ENCODE assay signal across 31 cellular contexts in the genomic region with DNA sequence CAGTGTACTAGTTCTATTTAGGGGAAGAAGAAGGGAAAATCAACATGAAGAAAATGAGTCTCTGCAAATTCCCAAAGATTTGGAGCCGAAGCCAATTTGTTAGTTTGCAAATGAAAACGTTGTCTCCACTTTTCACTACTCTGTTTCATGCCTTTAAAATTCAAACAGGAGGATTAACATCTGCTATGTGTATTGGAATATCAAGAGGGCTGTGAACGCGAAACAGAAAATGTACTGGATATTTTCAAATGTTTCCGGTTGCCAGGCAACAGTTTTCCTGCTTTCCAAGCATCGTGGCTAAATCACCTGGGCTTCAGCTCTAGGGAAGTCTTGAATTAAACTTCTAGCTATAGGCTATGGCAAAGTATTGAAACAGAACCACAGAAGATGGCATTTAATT.
A peak's percentile ranks its signal among the peaks of the same experiment; 100 is the strongest.
DNase-seq lines count a peak whose midpoint lies in the region; FAIRE-seq and TF ChIP-seq lines count a peak whose summit lies in the region.
"Had no signal": no experiment of that assay in that cellular context is flagged by ENCODE, and none has a peak within 500 bp of the region (broad histone marks: within the 10 kb centered on the region; RNA-seq: fewer than 3 reads in every experiment).

No MANE protein-coding gene starts in this region.

- intact Hi-C loops in posterior vena cava (cut with DNase I), result no loop called here

- no peaks in the 10 kb centered on the region for H3K27me3 ChIP-seq in bronchial epithelial cell (ENCODE audit: control insufficient read depth, insufficient read depth, low read length)
- H3K27me3 ChIP-seq in neural cell (ENCODE audit: insufficient read depth, low read depth, low read length), result no peaks in the 10 kb centered on the region
- H3K27me3 ChIP-seq: BE2C, esophagus squamous epithelium, right lobe of liver, vagina had no signal

- no peak for FAIRE-seq in bronchial epithelial cell (lab: Jason Lieb, UNC)
- FAIRE-seq: A549, HepG2, keratinocyte had no signal

- DNase-seq in NCI-H524 (lab: John Stamatoyannopoulos, UW) (peak; percentile 13 to 62), NCI-H524 treated with DMSO at 0.1 percent for 48 hours (lab: John Stamatoyannopoulos, UW) (no peak), NCI-H2227 (lab: John Stamatoyannopoulos, UW; ENCODE audit: unreplicated experiment) (peak; percentile 55), bronchial epithelial cell (ENCODE audit: low read depth) (peak; percentile 44), activated gamma-delta T cell treated with Interleukin-2 at 50 U/mL for 16 hours (no peak), RKO (ENCODE audit: low spot score) (no peak), posterior vena cava (ENCODE audit: low spot score) (no peak)
- DNase-seq: activated CD4-positive, alpha-beta T cell treated with anti-CD3 and anti-CD28 coated beads for 36 hours; activated CD8-positive, alpha-beta memory T cell treated with anti-CD3 and anti-CD28 coated beads for 24 hours; activated naive CD4-positive, alpha-beta T cell treated with Interleukin-2 at 50 U/mL for 16 hours; activated T-cell treated with anti-CD3 and anti-CD28 coated beads, Interleukin-2, amount 50 U/mL, for 1 hour; BE2C; COR-L47; cortex of kidney; EL; endodermal cell; esophagus squamous epithelium; NCI-H1092 treated with DMSO at 0.1 percent for 48 hours; NCI-H2081 treated with DMSO at 0.1 percent for 48 hours; right lobe of liver; stimulated activated CD4-positive, alpha-beta T cell treated with anti-CD3 and anti-CD28 coated beads, Interleukin-4, amount 100 ng/mL, for 4 hours; stimulated activated naive CD4-positive, alpha-beta T cell; T-helper 2 cell had no signal

- TF ChIP-seq EP300 in neural cell (conservative IDR thresholded peaks at IDR 0.05; ENCODE audit: poor library complexity, severe bottlenecking), result no peak

- no peak overlapping the region for H3K4me3 ChIP-seq in bronchial epithelial cell (ENCODE audit: low read depth, low read length)
- no peak overlapping the region for H3K4me3 ChIP-seq in neural cell (ENCODE audit: low read length)
- H3K4me3 ChIP-seq: A549, esophagus squamous epithelium, right lobe of liver, SK-N-MC, thoracic aorta, vagina had no signal

- no peaks in the 10 kb centered on the region for H3K79me2 ChIP-seq in neural cell (replicated peaks; ENCODE audit: insufficient read depth, low read length)
- H3K79me2 ChIP-seq: parathyroid adenoma had no signal

- H2AFZ ChIP-seq in neural cell (ENCODE audit: low read depth, low read length), result no peak overlapping the region
- H2AFZ ChIP-seq: parathyroid adenoma had no signal

- no peaks in the 10 kb centered on the region for H3K9me2 ChIP-seq in neural cell (ENCODE audit: insufficient read depth, low read length)

- no peaks in the 10 kb centered on the region for H4K20me1 ChIP-seq in neural cell (ENCODE audit: insufficient read depth)

- no peak for TF ChIP-seq CTCF in bronchial epithelial cell (IDR thresholded peaks at IDR 0.05; ENCODE audit: insufficient read depth, low read length, severe bottlenecking)
- no peak for TF ChIP-seq CTCF in neural cell (IDR thresholded peaks at IDR 0.05; ENCODE audit: poor library complexity, severe bottlenecking)

- no peak overlapping the region for H3K27ac ChIP-seq in neural cell (ENCODE audit: low read length)
- H3K27ac ChIP-seq: A549, esophagus squamous epithelium, parathyroid adenoma, right lobe of liver, SK-N-MC, thoracic aorta, vagina had no signal

- TF ChIP-seq RAD21 in neural cell (conservative IDR thresholded peaks at IDR 0.05), result no peak

- H3F3A ChIP-seq in neural cell (ENCODE audit: insufficient read depth, low read length, poor library complexity, severe bottlenecking), result no peaks in the 10 kb centered on the region

- no peaks in the 10 kb centered on the region for H3K9me3 ChIP-seq in neural cell (ENCODE audit: low read length)
- H3K9me3 ChIP-seq: A549, BE2C, esophagus squamous epithelium, right lobe of liver, thoracic aorta, vagina had no signal

- no peaks in the 10 kb centered on the region for H3K36me3 ChIP-seq in bronchial epithelial cell (ENCODE audit: control insufficient read depth, insufficient read depth, low read length)
- H3K36me3 ChIP-seq in neural cell (ENCODE audit: insufficient read depth, low read length), result no peaks in the 10 kb centered on the region
- H3K36me3 ChIP-seq: BE2C, esophagus squamous epithelium, right lobe of liver, thoracic aorta, vagina had no signal

- H3K4me2 ChIP-seq in neural cell (ENCODE audit: low read length), result no peak overlapping the region
- H3K4me2 ChIP-seq: A549 had no signal

- no peak overlapping the region for H3K9ac ChIP-seq in neural cell (ENCODE audit: low read length)
- H3K9ac ChIP-seq: parathyroid adenoma had no signal

TF ChIP-seq in neural cell, 6 proteins besides CTCF, POLR2A, EP300 and RAD21:
- TF ChIP-seq TAF1 (IDR thresholded peaks at IDR 0.05; ENCODE audit: low read depth), result no peak
- TF ChIP-seq, protein P1, sequence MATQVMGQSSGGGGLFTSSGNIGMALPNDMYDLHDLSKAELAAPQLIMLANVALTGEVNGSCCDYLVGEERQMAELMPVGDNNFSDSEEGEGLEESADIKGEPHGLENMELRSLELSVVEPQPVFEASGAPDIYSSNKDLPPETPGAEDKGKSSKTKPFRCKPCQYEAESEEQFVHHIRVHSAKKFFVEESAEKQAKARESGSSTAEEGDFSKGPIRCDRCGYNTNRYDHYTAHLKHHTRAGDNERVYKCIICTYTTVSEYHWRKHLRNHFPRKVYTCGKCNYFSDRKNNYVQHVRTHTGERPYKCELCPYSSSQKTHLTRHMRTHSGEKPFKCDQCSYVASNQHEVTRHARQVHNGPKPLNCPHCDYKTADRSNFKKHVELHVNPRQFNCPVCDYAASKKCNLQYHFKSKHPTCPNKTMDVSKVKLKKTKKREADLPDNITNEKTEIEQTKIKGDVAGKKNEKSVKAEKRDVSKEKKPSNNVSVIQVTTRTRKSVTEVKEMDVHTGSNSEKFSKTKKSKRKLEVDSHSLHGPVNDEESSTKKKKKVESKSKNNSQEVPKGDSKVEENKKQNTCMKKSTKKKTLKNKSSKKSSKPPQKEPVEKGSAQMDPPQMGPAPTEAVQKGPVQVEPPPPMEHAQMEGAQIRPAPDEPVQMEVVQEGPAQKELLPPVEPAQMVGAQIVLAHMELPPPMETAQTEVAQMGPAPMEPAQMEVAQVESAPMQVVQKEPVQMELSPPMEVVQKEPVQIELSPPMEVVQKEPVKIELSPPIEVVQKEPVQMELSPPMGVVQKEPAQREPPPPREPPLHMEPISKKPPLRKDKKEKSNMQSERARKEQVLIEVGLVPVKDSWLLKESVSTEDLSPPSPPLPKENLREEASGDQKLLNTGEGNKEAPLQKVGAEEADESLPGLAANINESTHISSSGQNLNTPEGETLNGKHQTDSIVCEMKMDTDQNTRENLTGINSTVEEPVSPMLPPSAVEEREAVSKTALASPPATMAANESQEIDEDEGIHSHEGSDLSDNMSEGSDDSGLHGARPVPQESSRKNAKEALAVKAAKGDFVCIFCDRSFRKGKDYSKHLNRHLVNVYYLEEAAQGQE (IDR thresholded peaks at IDR 0.05; ENCODE audit: borderline replicate concordance), result peak; percentile 61
TF ChIP-seq in neural cell: peak in this region for 1.

Comparison
In these comparisons a context has a peak if more than half of its experiments do, and no peak if none do; other contexts are left out.
1. DNase-seq: peak in NCI-H524 (2 of 2), NCI-H2227 (single experiment) and bronchial epithelial cell (single experiment); none in NCI-H524 treated with DMSO at 0.1 percent for 48 hours (single experiment), activated gamma-delta T cell treated with Interleukin-2 at 50 U/mL for 16 hours (single experiment), RKO (single experiment) and posterior vena cava (single experiment).